In the genomic region with DNA sequence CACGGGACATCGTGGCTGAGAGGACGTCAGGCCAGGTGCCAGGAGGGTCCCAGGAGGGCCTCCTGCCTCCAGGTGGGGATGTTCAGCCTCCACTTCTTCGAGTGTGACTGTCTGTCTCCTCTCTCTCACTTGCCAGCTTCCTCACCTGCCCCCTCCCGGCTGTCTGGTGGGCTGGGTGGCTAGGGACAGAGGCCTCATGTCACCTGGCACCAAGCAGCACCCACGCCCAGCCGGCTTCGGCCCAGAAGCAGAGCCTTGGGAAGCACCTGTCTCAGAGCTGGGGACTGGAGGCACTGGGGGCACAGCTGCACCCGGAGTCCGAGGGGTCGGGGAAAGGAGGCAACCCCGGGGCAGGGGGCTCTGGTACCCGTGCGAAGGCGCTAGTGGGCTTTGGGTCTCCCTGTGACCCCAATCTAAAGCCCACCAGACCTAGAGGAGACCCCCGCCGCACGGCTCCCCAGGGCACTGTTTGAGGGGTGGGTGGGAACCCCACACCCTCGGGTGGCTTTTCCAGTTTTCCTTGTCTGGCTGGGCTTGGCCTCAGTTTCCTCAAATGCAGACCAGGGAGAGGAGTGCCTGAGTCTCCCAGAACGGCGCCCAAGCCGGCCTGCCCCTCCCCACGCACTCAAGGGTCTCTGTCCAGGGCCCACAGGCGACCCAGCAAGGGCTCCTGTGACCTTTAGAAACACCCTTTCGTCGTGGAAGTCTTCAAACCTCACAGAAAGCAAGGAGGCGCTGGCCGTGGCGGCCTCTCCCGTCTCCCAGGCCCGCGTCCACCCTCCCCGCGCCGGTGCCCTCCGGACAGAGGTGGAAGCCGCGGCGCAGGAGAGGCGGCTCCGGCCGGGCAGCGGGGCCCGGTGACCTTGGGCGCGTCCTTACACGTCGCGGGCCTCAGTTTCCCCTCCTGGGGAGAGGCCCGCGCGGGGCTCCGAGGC, we compare ENCODE assay signal across 1 cellular context.
TF ChIP-seq lines count a peak whose summit lies in the region.

No MANE protein-coding gene starts in this region.

TF ChIP-seq in HEK293, 187 proteins besides CTCF, POLR2A, EP300 and RAD21 (continued from another document):
- TF ChIP-seq ZBTB20 (tag by site-specific recombination; IDR thresholded peaks at IDR 0.05) (no peak), RBAK (tag by site-specific recombination; IDR thresholded peaks at IDR 0.05) (no peak), KLF10 (tag by site-specific recombination; IDR thresholded peaks at IDR 0.05) (peak; percentile 67), ZFP37 (tag by site-specific recombination; IDR thresholded peaks at IDR 0.05) (0 out of 2 replicates have a peak, but pooled peaks have one; percentile 8), ZNF777 (tag by site-specific recombination; IDR thresholded peaks at IDR 0.05; ENCODE audit: borderline replicate concordance) (no peak), GLIS1 (tag by site-specific recombination; IDR thresholded peaks at IDR 0.05) (0 out of 2 replicates have a peak, but pooled peaks have one; percentile 0), ZNF664 (tag by site-specific recombination; IDR thresholded peaks at IDR 0.05) (no peak)
- TF ChIP-seq, protein P1, sequence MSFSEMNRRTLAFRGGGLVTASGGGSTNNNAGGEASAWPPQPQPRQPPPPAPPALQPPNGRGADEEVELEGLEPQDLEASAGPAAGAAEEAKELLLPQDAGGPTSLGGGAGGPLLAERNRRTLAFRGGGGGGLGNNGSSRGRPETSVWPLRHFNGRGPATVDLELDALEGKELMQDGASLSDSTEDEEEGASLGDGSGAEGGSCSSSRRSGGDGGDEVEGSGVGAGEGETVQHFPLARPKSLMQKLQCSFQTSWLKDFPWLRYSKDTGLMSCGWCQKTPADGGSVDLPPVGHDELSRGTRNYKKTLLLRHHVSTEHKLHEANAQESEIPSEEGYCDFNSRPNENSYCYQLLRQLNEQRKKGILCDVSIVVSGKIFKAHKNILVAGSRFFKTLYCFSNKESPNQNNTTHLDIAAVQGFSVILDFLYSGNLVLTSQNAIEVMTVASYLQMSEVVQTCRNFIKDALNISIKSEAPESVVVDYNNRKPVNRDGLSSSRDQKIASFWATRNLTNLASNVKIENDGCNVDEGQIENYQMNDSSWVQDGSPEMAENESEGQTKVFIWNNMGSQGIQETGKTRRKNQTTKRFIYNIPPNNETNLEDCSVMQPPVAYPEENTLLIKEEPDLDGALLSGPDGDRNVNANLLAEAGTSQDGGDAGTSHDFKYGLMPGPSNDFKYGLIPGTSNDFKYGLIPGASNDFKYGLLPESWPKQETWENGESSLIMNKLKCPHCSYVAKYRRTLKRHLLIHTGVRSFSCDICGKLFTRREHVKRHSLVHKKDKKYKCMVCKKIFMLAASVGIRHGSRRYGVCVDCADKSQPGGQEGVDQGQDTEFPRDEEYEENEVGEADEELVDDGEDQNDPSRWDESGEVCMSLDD (tag by site-specific recombination; IDR thresholded peaks at IDR 0.05): peak; percentile 3; the same call in 1 of the 2 replicates
- TF ChIP-seq, protein P2, sequence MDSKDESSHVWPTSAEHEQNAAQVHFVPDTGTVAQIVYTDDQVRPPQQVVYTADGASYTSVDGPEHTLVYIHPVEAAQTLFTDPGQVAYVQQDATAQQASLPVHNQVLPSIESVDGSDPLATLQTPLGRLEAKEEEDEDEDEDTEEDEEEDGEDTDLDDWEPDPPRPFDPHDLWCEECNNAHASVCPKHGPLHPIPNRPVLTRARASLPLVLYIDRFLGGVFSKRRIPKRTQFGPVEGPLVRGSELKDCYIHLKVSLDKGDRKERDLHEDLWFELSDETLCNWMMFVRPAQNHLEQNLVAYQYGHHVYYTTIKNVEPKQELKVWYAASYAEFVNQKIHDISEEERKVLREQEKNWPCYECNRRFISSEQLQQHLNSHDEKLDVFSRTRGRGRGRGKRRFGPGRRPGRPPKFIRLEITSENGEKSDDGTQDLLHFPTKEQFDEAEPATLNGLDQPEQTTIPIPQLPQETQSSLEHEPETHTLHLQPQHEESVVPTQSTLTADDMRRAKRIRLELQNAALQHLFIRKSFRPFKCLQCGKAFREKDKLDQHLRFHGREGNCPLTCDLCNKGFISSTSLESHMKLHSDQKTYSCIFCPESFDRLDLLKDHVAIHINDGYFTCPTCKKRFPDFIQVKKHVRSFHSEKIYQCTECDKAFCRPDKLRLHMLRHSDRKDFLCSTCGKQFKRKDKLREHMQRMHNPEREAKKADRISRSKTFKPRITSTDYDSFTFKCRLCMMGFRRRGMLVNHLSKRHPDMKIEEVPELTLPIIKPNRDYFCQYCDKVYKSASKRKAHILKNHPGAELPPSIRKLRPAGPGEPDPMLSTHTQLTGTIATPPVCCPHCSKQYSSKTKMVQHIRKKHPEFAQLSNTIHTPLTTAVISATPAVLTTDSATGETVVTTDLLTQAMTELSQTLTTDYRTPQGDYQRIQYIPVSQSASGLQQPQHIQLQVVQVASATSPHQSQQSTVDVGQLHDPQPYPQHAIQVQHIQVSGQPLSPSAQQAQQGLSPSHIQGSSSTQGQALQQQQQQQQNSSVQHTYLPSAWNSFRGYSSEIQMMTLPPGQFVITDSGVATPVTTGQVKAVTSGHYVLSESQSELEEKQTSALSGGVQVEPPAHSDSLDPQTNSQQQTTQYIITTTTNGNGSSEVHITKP (tag by site-specific recombination; IDR thresholded peaks at IDR 0.05): peak; percentile 71; the same call in 1 of the 2 replicates
